In genomic region chr6:104955927-104956662, GRCh38 we compare ENCODE assay signal across 10 cellular contexts. TPM values are rescaled to one million over a fixed set of nuclear protein-coding genes. Genes with fewer than 3 reads are reported as not detected.
DNase-seq lines count a peak whose midpoint lies in the region; ATAC-seq, FAIRE-seq and TF ChIP-seq lines count a peak whose summit lies in the region.
"Had no signal": no experiment of that assay in that cellular context is flagged by ENCODE, and none has a peak within 500 bp of the region (broad histone marks: within the 10 kb centered on the region; RNA-seq: fewer than 3 reads in every experiment).

No MANE protein-coding gene starts in this region.

- no peak overlapping the region for H3K4me3 Mint-ChIP-seq in activated CD4-positive, alpha-beta T cell treated with anti-CD3 and anti-CD28 coated beads for 36 hours
- peak overlapping the region; percentile 97 for H3K4me3 Mint-ChIP-seq in type B pancreatic cell

- H3K36me3 Mint-ChIP-seq in activated CD4-positive, alpha-beta T cell treated with anti-CD3 and anti-CD28 coated beads for 36 hours (ENCODE audit: low read depth) = peaks cover 3% of the 10 kb centered on the region
- H3K36me3 Mint-ChIP-seq in type B pancreatic cell = no peaks in the 10 kb centered on the region

- peaks cover 3% of the 10 kb centered on the region for H3K9me3 Mint-ChIP-seq in activated CD4-positive, alpha-beta T cell treated with anti-CD3 and anti-CD28 coated beads for 36 hours (ENCODE audit: low read depth)
- no peaks in the 10 kb centered on the region for H3K9me3 Mint-ChIP-seq in type B pancreatic cell

- no peaks in the 10 kb centered on the region for H3K4me1 ChIP-seq in hepatocyte (ENCODE audit: insufficient read depth)
- no peaks in the 10 kb centered on the region for H3K4me1 ChIP-seq in pancreas

- TF ChIP-seq CTCF in hepatocyte (IDR thresholded peaks at IDR 0.05; ENCODE audit: poor library complexity) (no peak), type B pancreatic cell (conservative IDR thresholded peaks at IDR 0.05) (no peak), pancreas (IDR thresholded peaks at IDR 0.05) (no peak)

- H3K27ac Mint-ChIP-seq in activated CD4-positive, alpha-beta T cell treated with anti-CD3 and anti-CD28 coated beads for 36 hours = no peak overlapping the region
- H3K27ac Mint-ChIP-seq in type B pancreatic cell = peak overlapping the region; percentile 82

- peak overlapping the region; percentile 90 for H2AFZ ChIP-seq in hepatocyte

- FAIRE-seq in pancreas (lab: Jason Lieb, UNC) = no peak

- DNase-seq in activated CD4-positive, alpha-beta T cell treated with anti-CD3 and anti-CD28 coated beads for 36 hours = peak; percentile 5
- no peak for DNase-seq in activated CD4-positive, alpha-beta T cell treated with anti-CD3 and anti-CD28 coated beads, Interleukin-2, amount 50 U/mL, for 48 hours
- DNase-seq in SHP77 treated with DMSO at 0.1 percent for 48 hours (lab: John Stamatoyannopoulos, UW) (peak; percentile 22), hepatocyte (ENCODE audit: low spot score) (peak; percentile 55), type B pancreatic cell (ENCODE audit: extremely low spot score, unreplicated experiment) (no peak), putamen (ENCODE audit: low spot score) (no peak), pancreas (no peak)
- DNase-seq: hippocampal formation, thyroid gland had no signal

- intact Hi-C loops in activated CD4-positive, alpha-beta T cell treated with anti-CD3 and anti-CD28 coated beads for 36 hours (cut with DNase I, micrococcal nuclease) = no loop called here
- intact Hi-C loops in pancreas (cut with DNase I) = no loop called here

- H4K20me1 ChIP-seq in hepatocyte (ENCODE audit: insufficient read depth, poor library complexity, severe bottlenecking) = no peaks in the 10 kb centered on the region

- H3K79me2 ChIP-seq in hepatocyte = peaks cover 26% of the 10 kb centered on the region

- CTCF ChIA-PET in activated CD4-positive, alpha-beta T cell treated with anti-CD3 and anti-CD28 coated beads for 36 hours (lab: Charles Lee) = interaction anchor here (0.8 kb wide), 1 partner anchor 139 kb away, joined by 3 read pairs; no protein-coding TSS in a partner anchor

- H3K9me3 ChIP-seq in hepatocyte (ENCODE audit: low read depth) (no peaks in the 10 kb centered on the region), pancreas (no peaks in the 10 kb centered on the region)
- H3K9me3 ChIP-seq: thyroid gland had no signal

- H3K27me3 ChIP-seq in hepatocyte (peaks cover 27% of the 10 kb centered on the region), pancreas (peaks cover 13 to 76% (median 36%) of the 10 kb centered on the region in 4 donors)

- no peak for ATAC-seq in activated CD4-positive, alpha-beta T cell treated with anti-CD3 and anti-CD28 coated beads for 36 hours
- ATAC-seq in GM19452 (IDR thresholded peaks at IDR 0.05; ENCODE audit: unreplicated experiment) (no peak), pancreas (no peak)

- WGBS in hepatocyte (ENCODE audit: low lambda C conversion rate, missing lambda C conversion rate) = 2% methylated on average over 13 of the region's 14 CpGs
- WGBS in pancreas, 2 donors = 8 to 12% methylated on average over 14 of the region's 14 CpGs

- POLR2A ChIA-PET in activated CD4-positive, alpha-beta T cell treated with anti-CD3 and anti-CD28 coated beads for 36 hours (lab: Charles Lee) = no interaction called here

- no peaks in the 10 kb centered on the region for H3K9me2 ChIP-seq in hepatocyte (replicated peaks; ENCODE audit: insufficient read depth)

- peak overlapping the region; percentile 63 for H3K4me3 ChIP-seq in hepatocyte
- no peak overlapping the region for H3K4me3 ChIP-seq in pancreas
- H3K4me3 ChIP-seq: thyroid gland had no signal

- peak overlapping the region; percentile 83 for H3K4me2 ChIP-seq in hepatocyte

- H3K27ac ChIP-seq in hepatocyte (peak overlapping the region; percentile 53), pancreas (no peak overlapping the region)
- H3K27ac ChIP-seq: thyroid gland had no signal

- peaks cover 61% of the 10 kb centered on the region for H3K27me3 Mint-ChIP-seq in activated CD4-positive, alpha-beta T cell treated with anti-CD3 and anti-CD28 coated beads for 36 hours
- peaks cover 39% of the 10 kb centered on the region for H3K27me3 Mint-ChIP-seq in type B pancreatic cell

- peaks cover 15% of the 10 kb centered on the region for H3K4me1 Mint-ChIP-seq in activated CD4-positive, alpha-beta T cell treated with anti-CD3 and anti-CD28 coated beads for 36 hours
- peaks cover 15% of the 10 kb centered on the region for H3K4me1 Mint-ChIP-seq in type B pancreatic cell (ENCODE audit: unreplicated experiment)

- no peaks in the 10 kb centered on the region for H3K36me3 ChIP-seq in hepatocyte (replicated peaks; ENCODE audit: insufficient read depth, low read depth)
- no peaks in the 10 kb centered on the region for H3K36me3 ChIP-seq in pancreas
- H3K36me3 ChIP-seq: thyroid gland had no signal

RNA-seq across cellular contexts. Expression of gene LIN28B, which starts 0.8 kb away (rescaled TPM):
- total RNA-seq in activated CD4-positive, alpha-beta T cell treated with anti-CD3 and anti-CD28 coated beads for 36 hours = not detected
- total RNA-seq in hepatocyte (8.6 and 8.9 TPM in 2 replicates), type B pancreatic cell (ENCODE audit: low replicate concordance) (7.6 and 22.3 TPM in 2 replicates), pancreas (under 1 TPM in 1 of 6 donors, not detected in 5; 0.22 TPM)
- polyA plus RNA-seq in hepatocyte (1.8 and 3.2 TPM in 2 replicates), pancreas (not detected)

Comparison
In these comparisons a context has a peak if more than half of its experiments do, and no peak if none do; other contexts are left out.
1. DNase-seq: peak in activated CD4-positive, alpha-beta T cell treated with anti-CD3 and anti-CD28 coated beads for 36 hours (single experiment), SHP77 treated with DMSO at 0.1 percent for 48 hours (single experiment) and hepatocyte (single experiment); none in activated CD4-positive, alpha-beta T cell treated with anti-CD3 and anti-CD28 coated beads, Interleukin-2, amount 50 U/mL, for 48 hours (0 of 2), type B pancreatic cell (single experiment), putamen (single experiment) and pancreas (0 of 6).